In the genomic region with DNA sequence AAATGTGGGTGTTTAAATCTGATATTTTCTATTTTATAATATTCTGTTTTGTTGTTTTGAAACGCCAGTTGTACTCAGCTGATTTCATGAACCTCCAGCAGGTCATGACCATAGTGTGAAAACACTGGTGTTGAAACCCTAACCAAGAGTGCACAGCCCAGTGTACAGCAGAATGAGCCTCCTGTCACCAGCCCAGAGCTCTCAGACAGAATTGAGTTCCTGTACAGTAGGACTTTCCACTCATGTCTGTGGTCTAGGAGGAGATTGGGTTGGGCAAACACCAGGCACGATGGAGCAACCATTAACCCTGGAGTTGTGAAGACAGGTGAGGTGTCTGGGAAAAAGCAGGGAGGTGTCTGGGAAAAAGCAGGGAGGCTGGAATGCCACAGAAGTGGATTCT, we compare ENCODE assay signal across 18 cellular contexts.
DNase-seq lines count a peak whose midpoint lies in the region; ATAC-seq and TF ChIP-seq lines count a peak whose summit lies in the region.
"Had no signal": no experiment of that assay in that cellular context is flagged by ENCODE, and none has a peak within 500 bp of the region (broad histone marks: within the 10 kb centered on the region; RNA-seq: fewer than 3 reads in every experiment).

No MANE protein-coding gene starts in this region.

- ATAC-seq in activated naive CD8-positive, alpha-beta T cell treated with anti-CD3 and anti-CD28 coated beads, Interleukin-2, amount 10 ng/mL, durations not matched to agents 7 days and 5 days (ENCODE audit: low read depth), result no peak
- ATAC-seq: gastroesophageal sphincter, left ventricle myocardium superior had no signal

- H3K4me3 Mint-ChIP-seq in activated naive CD8-positive, alpha-beta T cell treated with anti-CD3 and anti-CD28 coated beads, Interleukin-2, amount 10 ng/mL, durations not matched to agents 7 days and 5 days, result no peak overlapping the region
- H3K4me3 Mint-ChIP-seq: brain; dendritic cell treated with granulocyte-macrophage colony-stimulating factor and Interleukin-4, amounts not matched to agents 40 ng/mL and 50 ng/mL, for 4 days had no signal

- H3K9me3 Mint-ChIP-seq in activated naive CD8-positive, alpha-beta T cell treated with anti-CD3 and anti-CD28 coated beads, Interleukin-2, amount 10 ng/mL, durations not matched to agents 7 days and 5 days, result no peaks in the 10 kb centered on the region
- H3K9me3 Mint-ChIP-seq: dendritic cell treated with granulocyte-macrophage colony-stimulating factor and Interleukin-4, amounts not matched to agents 40 ng/mL and 50 ng/mL, for 4 days had no signal

- no peak overlapping the region for H3K4me3 ChIP-seq in MM.1S (ENCODE audit: low read length)
- H3K4me3 ChIP-seq: BLaER1 treated with 17β-estradiol and CSF1 and Interleukin-3, amounts not matched to agents 10 nM and 100 nM; gastroesophageal sphincter; transverse colon had no signal

- H3K4me1 ChIP-seq in MM.1S (ENCODE audit: low read length), result peaks cover 63% of the 10 kb centered on the region
- H3K4me1 ChIP-seq: gastroesophageal sphincter, transverse colon had no signal

- peak; percentile 20 to 26 for DNase-seq in activated CD4-positive, alpha-beta T cell treated with anti-CD3 and anti-CD28 coated beads for 4 hours
- no peak for DNase-seq in activated CD4-positive, alpha-beta T cell treated with anti-CD3 and anti-CD28 coated beads, Interleukin-2, amount 50 U/mL, for 1 hour
- no peak for DNase-seq in MM.1S
- no peak for DNase-seq in activated naive CD8-positive, alpha-beta T cell treated with anti-CD3 and anti-CD28 coated beads, Interleukin-2, amount 10 ng/mL, durations not matched to agents 7 days and 5 days
- DNase-seq in stimulated activated CD8-positive, alpha-beta memory T cell treated with anti-CD3 and anti-CD28 coated beads, Interleukin-4, amount 100 ng/mL, for 48 hours, result peak; percentile 34
- DNase-seq in NCI-H748 treated with DMSO at 0.1 percent for 48 hours (lab: John Stamatoyannopoulos, UW), result no peak
- no peak for DNase-seq in stimulated activated naive CD4-positive, alpha-beta T cell (lab: John Stamatoyannopoulos, UW)
- no peak for DNase-seq in cortex of kidney (lab: John Stamatoyannopoulos, UW)
- DNase-seq: left ventricle myocardium superior, NCI-H2029 treated with DMSO at 0.1 percent for 48 hours, NCI-H510A treated with DMSO at 0.1 percent for 48 hours, transverse colon had no signal

- no peaks in the 10 kb centered on the region for H3K9me3 ChIP-seq in MM.1S (replicated peaks; ENCODE audit: insufficient read depth, low read length)
- H3K9me3 ChIP-seq: gastroesophageal sphincter, transverse colon had no signal

- H3K27me3 ChIP-seq in MM.1S (replicated peaks; ENCODE audit: insufficient read depth, low read length), result no peaks in the 10 kb centered on the region
- H3K27me3 ChIP-seq: transverse colon had no signal

- H3K9me2 ChIP-seq in MM.1S (replicated peaks; ENCODE audit: insufficient read depth, low read length), result no peaks in the 10 kb centered on the region

- peaks cover 7% of the 10 kb centered on the region for H3K36me3 Mint-ChIP-seq in activated naive CD8-positive, alpha-beta T cell treated with anti-CD3 and anti-CD28 coated beads, Interleukin-2, amount 10 ng/mL, durations not matched to agents 7 days and 5 days
- H3K36me3 Mint-ChIP-seq: brain, IgD-negative memory B cell had no signal

- POLR2A ChIA-PET in activated naive CD8-positive, alpha-beta T cell treated with anti-CD3 and anti-CD28 coated beads, Interleukin-2, amount 10 ng/mL, durations not matched to agents 7 days and 5 days (lab: Charles Lee), result interaction anchor here (3.8 kb wide), 1 partner anchor 18 kb away, joined by 15 read pairs; no protein-coding TSS in a partner anchor

- peaks cover 18% of the 10 kb centered on the region for H3F3A ChIP-seq in MM.1S (ENCODE audit: insufficient read depth, low read length)

- peak overlapping the region; percentile 79; the same call in 1 of the 2 replicates for H3K27ac ChIP-seq in MM.1S (ENCODE audit: low read length)
- H3K27ac ChIP-seq: BLaER1 treated with 17β-estradiol and CSF1 and Interleukin-3, amounts not matched to agents 10 nM and 100 nM; epithelial cell of prostate; gastroesophageal sphincter had no signal

- no peak overlapping the region for H3K4me2 ChIP-seq in MM.1S (ENCODE audit: low read depth, low read length)

- no peak overlapping the region for H3K9ac ChIP-seq in MM.1S (ENCODE audit: low read length)
- H3K9ac ChIP-seq: BLaER1 treated with 17β-estradiol and CSF1 and Interleukin-3, amounts not matched to agents 10 nM and 100 nM had no signal

- no peaks in the 10 kb centered on the region for H4K20me1 ChIP-seq in MM.1S (ENCODE audit: insufficient read depth, low read length)
- H4K20me1 ChIP-seq: BLaER1 treated with 17β-estradiol and CSF1 and Interleukin-3, amounts not matched to agents 10 nM and 100 nM had no signal

- H3K79me2 ChIP-seq in MM.1S (ENCODE audit: low read length), result no peaks in the 10 kb centered on the region

- 0 out of 2 replicates have a peak overlapping the region, but pooled peaks have one; percentile 23 for H2AFZ ChIP-seq in MM.1S (ENCODE audit: low read length)

- peak overlapping the region; percentile 97 for H3K27ac Mint-ChIP-seq in activated naive CD8-positive, alpha-beta T cell treated with anti-CD3 and anti-CD28 coated beads, Interleukin-2, amount 10 ng/mL, durations not matched to agents 7 days and 5 days
- H3K27ac Mint-ChIP-seq: brain; dendritic cell treated with granulocyte-macrophage colony-stimulating factor and Interleukin-4, amounts not matched to agents 40 ng/mL and 50 ng/mL, for 4 days; IgD-negative memory B cell had no signal

- no peaks in the 10 kb centered on the region for H3K27me3 Mint-ChIP-seq in activated naive CD8-positive, alpha-beta T cell treated with anti-CD3 and anti-CD28 coated beads, Interleukin-2, amount 10 ng/mL, durations not matched to agents 7 days and 5 days
- H3K27me3 Mint-ChIP-seq: dendritic cell treated with granulocyte-macrophage colony-stimulating factor and Interleukin-4, amounts not matched to agents 40 ng/mL and 50 ng/mL, for 4 days; IgD-negative memory B cell had no signal

- H3K4me1 Mint-ChIP-seq in activated naive CD8-positive, alpha-beta T cell treated with anti-CD3 and anti-CD28 coated beads, Interleukin-2, amount 10 ng/mL, durations not matched to agents 7 days and 5 days, result peaks cover 76% of the 10 kb centered on the region
- H3K4me1 Mint-ChIP-seq: brain had no signal

- no peak for TF ChIP-seq CTCF in MM.1S (IDR thresholded peaks at IDR 0.05; ENCODE audit: low read length)

- no peaks in the 10 kb centered on the region for H3K36me3 ChIP-seq in MM.1S (replicated peaks; ENCODE audit: insufficient read depth, low read length)
- H3K36me3 ChIP-seq: BLaER1 treated with 17β-estradiol and CSF1 and Interleukin-3, amounts not matched to agents 10 nM and 100 nM; gastroesophageal sphincter; transverse colon had no signal

Comparison
In these comparisons a context has a peak if more than half of its experiments do, and no peak if none do; other contexts are left out.
1. DNase-seq: peak in activated CD4-positive, alpha-beta T cell treated with anti-CD3 and anti-CD28 coated beads for 4 hours (2 of 2) and stimulated activated CD8-positive, alpha-beta memory T cell treated with anti-CD3 and anti-CD28 coated beads, Interleukin-4, amount 100 ng/mL, for 48 hours (single experiment); none in activated CD4-positive, alpha-beta T cell treated with anti-CD3 and anti-CD28 coated beads, Interleukin-2, amount 50 U/mL, for 1 hour (single experiment), MM.1S (single experiment), activated naive CD8-positive, alpha-beta T cell treated with anti-CD3 and anti-CD28 coated beads, Interleukin-2, amount 10 ng/mL, durations not matched to agents 7 days and 5 days (single experiment), NCI-H748 treated with DMSO at 0.1 percent for 48 hours (single experiment), stimulated activated naive CD4-positive, alpha-beta T cell (0 of 6) and cortex of kidney (single experiment).